ENCODE assay signal across 20 cellular contexts in genomic region chr22:49024775-49025440, GRCh38.
DNase-seq lines count a peak whose midpoint lies in the region; ATAC-seq and TF ChIP-seq lines count a peak whose summit lies in the region.
"Had no signal": no experiment of that assay in that cellular context is flagged by ENCODE, and none has a peak within 500 bp of the region (broad histone marks: within the 10 kb centered on the region; RNA-seq: fewer than 3 reads in every experiment).

No MANE protein-coding gene starts in this region.

- H3K4me1 ChIP-seq in osteoblast (ENCODE audit: insufficient read depth, low read length) (no peaks in the 10 kb centered on the region), aorta (ENCODE audit: control insufficient read depth in 1 of 2, insufficient read depth in 2 of 2, low read length in 2 of 2) (no peaks in the 10 kb centered on the region), uterus (no peaks in the 10 kb centered on the region)
- H3K4me1 ChIP-seq: SJSA1 had no signal

- no peaks in the 10 kb centered on the region for H3K4me1 Mint-ChIP-seq in natural killer cell treated with Interleukin-12 subunit alpha and Interleukin-12 subunit beta and Interleukin-15 and Interleukin-18, amount 100 ng/mL, for 72 hours (ENCODE audit: low read depth in 2 of 2)
- no peaks in the 10 kb centered on the region for H3K4me1 Mint-ChIP-seq in natural killer cell
- H3K4me1 Mint-ChIP-seq: CD14-positive monocyte, IgD-negative memory B cell had no signal

- H3K4me3 ChIP-seq in osteoblast (ENCODE audit: insufficient read depth, low read length) (no peak overlapping the region), aorta (ENCODE audit: low read length in 2 of 2) (no peak overlapping the region), uterus (no peak overlapping the region)
- H3K4me3 ChIP-seq: GM23248, SJSA1 had no signal

- intact Hi-C loops in natural killer cell (cut with micrococcal nuclease) (no loop called here), aorta (cut with DNase I) (loop anchor here in 1 of 2 donors (5.0 kb wide), 1 partner anchor 83 kb away; no protein-coding TSS in a partner anchor), uterus (cut with DNase I; ENCODE audit: low total_unique reads) (no loop called here)

- H3K79me2 ChIP-seq in osteoblast (ENCODE audit: insufficient read depth, low read length) = no peaks in the 10 kb centered on the region

- no peak overlapping the region for H3K4me3 Mint-ChIP-seq in natural killer cell treated with Interleukin-12 subunit alpha and Interleukin-12 subunit beta and Interleukin-15 and Interleukin-18, amount 100 ng/mL, for 72 hours
- H3K4me3 Mint-ChIP-seq in natural killer cell = no peak overlapping the region
- H3K4me3 Mint-ChIP-seq: CD14-positive monocyte, IgD-negative memory B cell had no signal

- no peaks in the 10 kb centered on the region for H3K27me3 ChIP-seq in osteoblast (ENCODE audit: insufficient read depth, low read length)
- H3K27me3 ChIP-seq in aorta (ENCODE audit: control insufficient read depth in 1 of 2, insufficient read depth in 2 of 2, low read length in 1 of 2) = no peaks in the 10 kb centered on the region
- no peaks in the 10 kb centered on the region for H3K27me3 ChIP-seq in uterus
- H3K27me3 ChIP-seq: SJSA1 had no signal

- H4K20me1 ChIP-seq in osteoblast (ENCODE audit: insufficient read depth, low read length) = no peaks in the 10 kb centered on the region

- no peak overlapping the region for H3K27ac Mint-ChIP-seq in natural killer cell treated with Interleukin-12 subunit alpha and Interleukin-12 subunit beta and Interleukin-15 and Interleukin-18, amount 100 ng/mL, for 72 hours
- H3K27ac Mint-ChIP-seq in natural killer cell = no peak overlapping the region
- H3K27ac Mint-ChIP-seq: CD14-positive monocyte, IgD-negative memory B cell had no signal

- peak; percentile 44 for DNase-seq in natural killer cell treated with Interleukin-12 subunit alpha and Interleukin-12 subunit beta and Interleukin-15 and Interleukin-18, amount 100 ng/mL, for 72 hours (ENCODE audit: low spot score)
- no peak for DNase-seq in natural killer cell
- peak; percentile 81 for DNase-seq in SW480 (ENCODE audit: low spot score)
- peak; percentile 77 for DNase-seq in osteoblast (ENCODE audit: insufficient read length, low spot score, missing footprints)
- DNase-seq in aorta = peak; percentile 47 to 73
- no peak for DNase-seq in uterus
- no peak for DNase-seq in GM10248 (ENCODE audit: extremely low spot score)
- DNase-seq: AML-193, DMS53, EL, GM23248, HCEC 1CT, NCI-H1105 treated with DMSO at 0.1 percent for 48 hours, NCI-H2029 treated with DMSO at 0.1 percent for 48 hours, NCI-H510A, NCI-H748 treated with DMSO at 0.1 percent for 48 hours had no signal

- CTCF ChIA-PET in GM10248 (lab: Yijun Ruan, JAX) = no interaction called here

- H3K36me3 Mint-ChIP-seq in natural killer cell treated with Interleukin-12 subunit alpha and Interleukin-12 subunit beta and Interleukin-15 and Interleukin-18, amount 100 ng/mL, for 72 hours = no peaks in the 10 kb centered on the region
- H3K36me3 Mint-ChIP-seq in natural killer cell = no peaks in the 10 kb centered on the region
- H3K36me3 Mint-ChIP-seq: CD14-positive monocyte, IgD-negative memory B cell had no signal

- H3K4me2 ChIP-seq in osteoblast (ENCODE audit: insufficient read depth, low read length) = no peak overlapping the region

- no peak overlapping the region for H3K27ac ChIP-seq in osteoblast (ENCODE audit: low read depth, low read length)
- H3K27ac ChIP-seq in aorta (ENCODE audit: low read depth in 1 of 2, low read length in 2 of 2) = no peak overlapping the region
- no peak overlapping the region for H3K27ac ChIP-seq in uterus
- H3K27ac ChIP-seq: GM23248, SJSA1 had no signal

- peaks cover 0 to 6% of the 10 kb centered on the region in 2 donors for H3K27me3 Mint-ChIP-seq in natural killer cell treated with Interleukin-12 subunit alpha and Interleukin-12 subunit beta and Interleukin-15 and Interleukin-18, amount 100 ng/mL, for 72 hours
- peaks cover 0 to 2% of the 10 kb centered on the region in 2 donors for H3K27me3 Mint-ChIP-seq in natural killer cell (ENCODE audit: low read depth in 2 of 2)

- POLR2A ChIA-PET in GM10248 (lab: Yijun Ruan, JAX) = no interaction called here

- H3K9me3 ChIP-seq in osteoblast (ENCODE audit: low read depth, low read length) = no peaks in the 10 kb centered on the region
- no peaks in the 10 kb centered on the region for H3K9me3 ChIP-seq in aorta (ENCODE audit: control insufficient read depth, low read length)
- no peaks in the 10 kb centered on the region for H3K9me3 ChIP-seq in uterus

- WGBS in aorta, 2 donors = 74 to 75% methylated on average over 16 to 17 of the region's 17 CpGs

- TF ChIP-seq POLR2A in uterus (IDR thresholded peaks at IDR 0.05) = no peak

- no peak for TF ChIP-seq CTCF in natural killer cell (IDR thresholded peaks at IDR 0.05)
- TF ChIP-seq CTCF in osteoblast (IDR thresholded peaks at IDR 0.05; ENCODE audit: extremely low read depth, low read depth, low read length) = no peak
- TF ChIP-seq CTCF in uterus (IDR thresholded peaks at IDR 0.05) = no peak
- TF ChIP-seq CTCF in GM10248 (IDR thresholded peaks at IDR 0.05; ENCODE audit: control extremely low read depth, extremely low read depth, low read depth, missing control alignments) = no peak

- no peaks in the 10 kb centered on the region for H3K9me3 Mint-ChIP-seq in natural killer cell treated with Interleukin-12 subunit alpha and Interleukin-12 subunit beta and Interleukin-15 and Interleukin-18, amount 100 ng/mL, for 72 hours
- H3K9me3 Mint-ChIP-seq in natural killer cell = no peaks in the 10 kb centered on the region
- H3K9me3 Mint-ChIP-seq: CD14-positive monocyte, IgD-negative memory B cell had no signal

- H2AFZ ChIP-seq in osteoblast (ENCODE audit: low read length) = no peak overlapping the region
- H2AFZ ChIP-seq: GM23248 had no signal

- ATAC-seq in natural killer cell treated with Interleukin-12 subunit alpha and Interleukin-12 subunit beta and Interleukin-15 and Interleukin-18, amount 100 ng/mL, for 72 hours = no peak
- no peak for ATAC-seq in natural killer cell
- ATAC-seq in aorta (ENCODE audit: low FRiP score) = no peak
- ATAC-seq in HG03045 (IDR thresholded peaks at IDR 0.05; ENCODE audit: unreplicated experiment) = no peak

- no peaks in the 10 kb centered on the region for H3K36me3 ChIP-seq in osteoblast (ENCODE audit: insufficient read depth, low read length)
- H3K36me3 ChIP-seq in aorta (ENCODE audit: control insufficient read depth in 1 of 2, insufficient read depth in 2 of 2, low read length in 1 of 2) = no peaks in the 10 kb centered on the region
- H3K36me3 ChIP-seq in uterus = no peaks in the 10 kb centered on the region
- H3K36me3 ChIP-seq: SJSA1 had no signal

Comparison
In these comparisons a context has a peak if more than half of its experiments do, and no peak if none do; other contexts are left out.
1. DNase-seq: peak in natural killer cell treated with Interleukin-12 subunit alpha and Interleukin-12 subunit beta and Interleukin-15 and Interleukin-18, amount 100 ng/mL, for 72 hours (single experiment), SW480 (single experiment), osteoblast (single experiment) and aorta (2 of 2); none in natural killer cell (single experiment), uterus (0 of 2) and GM10248 (single experiment).